ENCODE assay signal across 9 cellular contexts in genomic region chr17:35082073-35082657, GRCh38. TPM values are rescaled to one million over a fixed set of nuclear protein-coding genes. Genes with fewer than 3 reads are reported as not detected.
DNase-seq lines count a peak whose midpoint lies in the region; ATAC-seq, FAIRE-seq and TF ChIP-seq lines count a peak whose summit lies in the region.
"Had no signal": no experiment of that assay in that cellular context is flagged by ENCODE, and none has a peak within 500 bp of the region (broad histone marks: within the 10 kb centered on the region; RNA-seq: fewer than 3 reads in every experiment).

No MANE protein-coding gene starts in this region.

- CTCF ChIA-PET in activated CD8-positive, alpha-beta memory T cell treated with anti-CD3 and anti-CD28 coated beads, Interleukin-2, amount 10 ng/mL, durations not matched to agents 7 days and 5 days (lab: Charles Lee), result interaction anchor here (1.1 to 6.6 kb wide), 10 partner anchors 8 to 91 kb away, joined by 3 to 46 read pairs (median 6); partner anchors contain the start of gene RFFL

- no peaks in the 10 kb centered on the region for H3K27me3 Mint-ChIP-seq in activated CD8-positive, alpha-beta memory T cell treated with anti-CD3 and anti-CD28 coated beads, Interleukin-2, amount 10 ng/mL, durations not matched to agents 7 days and 5 days
- no peaks in the 10 kb centered on the region for H3K27me3 Mint-ChIP-seq in stimulated activated naive CD8-positive, alpha-beta T cell treated with anti-CD3 and anti-CD28 coated beads, Interleukin-15, Interleukin-2, amounts not matched to agents 100 ng/mL and 50 ng/mL, for 24 hours

- peak overlapping the region; percentile 92 for H3K27ac Mint-ChIP-seq in activated CD8-positive, alpha-beta memory T cell treated with anti-CD3 and anti-CD28 coated beads, Interleukin-2, amount 10 ng/mL, durations not matched to agents 7 days and 5 days
- peak overlapping the region; percentile 86 for H3K27ac Mint-ChIP-seq in stimulated activated naive CD8-positive, alpha-beta T cell treated with anti-CD3 and anti-CD28 coated beads, Interleukin-15, Interleukin-2, amounts not matched to agents 100 ng/mL and 50 ng/mL, for 24 hours

- H3K9me3 Mint-ChIP-seq in activated CD8-positive, alpha-beta memory T cell treated with anti-CD3 and anti-CD28 coated beads, Interleukin-2, amount 10 ng/mL, durations not matched to agents 7 days and 5 days (ENCODE audit: low read depth), result no peaks in the 10 kb centered on the region
- H3K9me3 Mint-ChIP-seq in stimulated activated naive CD8-positive, alpha-beta T cell treated with anti-CD3 and anti-CD28 coated beads, Interleukin-15, Interleukin-2, amounts not matched to agents 100 ng/mL and 50 ng/mL, for 24 hours, result no peaks in the 10 kb centered on the region

- no peak for TF ChIP-seq POLR2A in GM12891 (IDR thresholded peaks at IDR 0.05; ENCODE audit: low read depth, low read length)

- ATAC-seq in activated CD8-positive, alpha-beta memory T cell treated with anti-CD3 and anti-CD28 coated beads, Interleukin-2, amount 10 ng/mL, durations not matched to agents 7 days and 5 days, result peak; percentile 66
- ATAC-seq in HG03521 (IDR thresholded peaks at IDR 0.05; ENCODE audit: unreplicated experiment), result no peak

- DNase-seq in activated CD8-positive, alpha-beta memory T cell treated with anti-CD3 and anti-CD28 coated beads, Interleukin-2, amount 10 ng/mL, durations not matched to agents 7 days and 5 days, result no peak
- no peak for DNase-seq in activated CD8-positive, alpha-beta memory T cell treated with anti-CD3 and anti-CD28 coated beads, Interleukin-2, amount 50 U/mL, for 48 hours
- DNase-seq in NCI-H69 (lab: John Stamatoyannopoulos, UW), result peak; percentile 90
- no peak for DNase-seq in NCI-H187 (lab: John Stamatoyannopoulos, UW)
- DNase-seq in GM12891 (ENCODE audit: insufficient read length, low spot score), result no peak

- H3K4me1 Mint-ChIP-seq in activated CD8-positive, alpha-beta memory T cell treated with anti-CD3 and anti-CD28 coated beads, Interleukin-2, amount 10 ng/mL, durations not matched to agents 7 days and 5 days, result peaks cover 85% of the 10 kb centered on the region
- H3K4me1 Mint-ChIP-seq in stimulated activated naive CD8-positive, alpha-beta T cell treated with anti-CD3 and anti-CD28 coated beads, Interleukin-15, Interleukin-2, amounts not matched to agents 100 ng/mL and 50 ng/mL, for 24 hours (ENCODE audit: low read depth), result peaks cover 88% of the 10 kb centered on the region

- peak overlapping the region; percentile 85 for H3K27ac ChIP-seq in cingulate gyrus (ENCODE audit: low read depth, low read length)

- H3K4me3 Mint-ChIP-seq in activated CD8-positive, alpha-beta memory T cell treated with anti-CD3 and anti-CD28 coated beads, Interleukin-2, amount 10 ng/mL, durations not matched to agents 7 days and 5 days, result peak overlapping the region; percentile 54
- H3K4me3 Mint-ChIP-seq in stimulated activated naive CD8-positive, alpha-beta T cell treated with anti-CD3 and anti-CD28 coated beads, Interleukin-15, Interleukin-2, amounts not matched to agents 100 ng/mL and 50 ng/mL, for 24 hours, result peak overlapping the region; percentile 68

- peaks cover 18% of the 10 kb centered on the region for H3K36me3 Mint-ChIP-seq in activated CD8-positive, alpha-beta memory T cell treated with anti-CD3 and anti-CD28 coated beads, Interleukin-2, amount 10 ng/mL, durations not matched to agents 7 days and 5 days
- H3K36me3 Mint-ChIP-seq in stimulated activated naive CD8-positive, alpha-beta T cell treated with anti-CD3 and anti-CD28 coated beads, Interleukin-15, Interleukin-2, amounts not matched to agents 100 ng/mL and 50 ng/mL, for 24 hours (ENCODE audit: low read depth), result no peaks in the 10 kb centered on the region

- FAIRE-seq in GM12891 (lab: Jason Lieb, UNC), result no peak
- FAIRE-seq: G401.6 had no signal

TF ChIP-seq in GM12891, 5 proteins besides CTCF, POLR2A, EP300 and RAD21:
- TF ChIP-seq TAF1 (IDR thresholded peaks at IDR 0.05; ENCODE audit: low read depth, low read length), result no peak
- no peak for TF ChIP-seq POLR2AphosphoS5 (IDR thresholded peaks at IDR 0.05; ENCODE audit: low read depth, low read length)
- TF ChIP-seq PAX5 (IDR thresholded peaks at IDR 0.05; ENCODE audit: insufficient read depth, low read length, severe bottlenecking), result no peak
- TF ChIP-seq SPI1 (IDR thresholded peaks at IDR 0.05; ENCODE audit: low read depth, low read length), result no peak
- TF ChIP-seq POU2F2 (IDR thresholded peaks at IDR 0.05; ENCODE audit: low read depth, low read length), result no peak

RNA-seq across cellular contexts. Expression of gene RFFL, which starts 18.7 kb away (rescaled TPM):
- total RNA-seq in activated CD8-positive, alpha-beta memory T cell treated with anti-CD3 and anti-CD28 coated beads, Interleukin-2, amount 10 ng/mL, durations not matched to agents 7 days and 5 days, result 10 to 100 TPM; 47.7 to 52.2 TPM
- 18.7 TPM for polyA plus RNA-seq in GM12891 (2012; ENCODE audit: low read depth, missing spikeins)

RNA-seq across cellular contexts. Expression of gene RAD51D, which starts 37.5 kb away (rescaled TPM):
- total RNA-seq in activated CD8-positive, alpha-beta memory T cell treated with anti-CD3 and anti-CD28 coated beads, Interleukin-2, amount 10 ng/mL, durations not matched to agents 7 days and 5 days, result 10 to 100 TPM; 34.0 to 43.0 TPM
- 11.4 TPM for polyA plus RNA-seq in GM12891 (2012; ENCODE audit: low read depth, missing spikeins)

RNA-seq across cellular contexts. Expression of gene FNDC8, which starts 39.2 kb away (rescaled TPM):
- total RNA-seq in activated CD8-positive, alpha-beta memory T cell treated with anti-CD3 and anti-CD28 coated beads, Interleukin-2, amount 10 ng/mL, durations not matched to agents 7 days and 5 days, result not detected
- polyA plus RNA-seq in GM12891 (2012; ENCODE audit: low read depth, missing spikeins), result 0.08 TPM

RNA-seq across cellular contexts. Expression of gene NLE1, which starts 59.9 kb away (rescaled TPM):
- 10 to 100 TPM; 23.0 to 30.5 TPM for total RNA-seq in activated CD8-positive, alpha-beta memory T cell treated with anti-CD3 and anti-CD28 coated beads, Interleukin-2, amount 10 ng/mL, durations not matched to agents 7 days and 5 days
- polyA plus RNA-seq in GM12891 (2012; ENCODE audit: low read depth, missing spikeins), result 13.9 TPM
